Comparison of ENCODE assay signal across 8 cellular contexts in genomic region chr1:27668808-27669723, GRCh38. TPM values are rescaled to one million over a fixed set of nuclear protein-coding genes. Genes with fewer than 3 reads are reported as not detected.
DNase-seq lines count a peak whose midpoint lies in the region; ATAC-seq, FAIRE-seq and TF ChIP-seq lines count a peak whose summit lies in the region.

No MANE protein-coding gene starts in this region.

- H3K9me3 ChIP-seq in suprapubic skin: no peaks in the 10 kb centered on the region

- H3K27ac ChIP-seq in RWPE1: no peak overlapping the region
- peak overlapping the region; percentile 31 for H3K27ac ChIP-seq in suprapubic skin

- no peak for FAIRE-seq in frontal cortex (lab: Jason Lieb, UNC)

- DNase-seq in COLO829 (ENCODE audit: low spot score): peak; percentile 54
- peak in 65 of 76 experiments; percentile 6 to 79 (median 56) for DNase-seq in HUDEP-2 (lab: John Stamatoyannopoulos, UW; ENCODE audit: unreplicated experiment in 76 of 76)
- DNase-seq in RWPE1 (ENCODE audit: low spot score): peak; percentile 67
- DNase-seq in activated T-helper 9 cell treated with anti-CD3 and anti-CD28 coated beads, Interleukin-2, amount 50 U/mL, for 16 hours (ENCODE audit: low read depth): peak; percentile 83
- peak; percentile 66 to 70 for DNase-seq in frontal cortex (ENCODE audit: low spot score in 2 of 2)
- peak; percentile 74 for DNase-seq in omental fat pad (ENCODE audit: low spot score)
- peak in 1 of 2 donors; percentile 92 for DNase-seq in suprapubic skin (ENCODE audit: low spot score in 2 of 2)

- no peaks in the 10 kb centered on the region for H3K36me3 ChIP-seq in suprapubic skin

- H3K4me3 ChIP-seq in suprapubic skin: peak overlapping the region; percentile 49

- POLR2A ChIA-PET in RWPE1 (lab: Yijun Ruan, JAX; ENCODE audit: low non-redundant PET): no interaction called here

- no peak for TF ChIP-seq POLR2A in suprapubic skin (IDR thresholded peaks at IDR 0.05)

- peak; percentile 92 for TF ChIP-seq CTCF in RWPE1 (conservative IDR thresholded peaks at IDR 0.05; ENCODE audit: low read depth)
- peak in 2 of 3 donors; percentile 32 to 48 for TF ChIP-seq CTCF in omental fat pad (IDR thresholded peaks at IDR 0.05)
- TF ChIP-seq CTCF in suprapubic skin (IDR thresholded peaks at IDR 0.05): peak; percentile 74 to 93

- no peaks in the 10 kb centered on the region for H3K27me3 ChIP-seq in suprapubic skin

- no peak for ATAC-seq in omental fat pad (ENCODE audit: low FRiP score)
- no peak for ATAC-seq in HG03571 (IDR thresholded peaks at IDR 0.05; ENCODE audit: unreplicated experiment)

- 15% methylated on average over 32 of the region's 36 CpGs for WGBS in suprapubic skin

- peaks cover 36% of the 10 kb centered on the region for H3K4me1 ChIP-seq in suprapubic skin

- no peak for TF ChIP-seq EP300 in suprapubic skin (IDR thresholded peaks at IDR 0.05)

- CTCF ChIA-PET in RWPE1 (lab: Yijun Ruan, JAX): interaction anchor here (0.5 to 1.1 kb wide), 17 partner anchors 11 to 520 kb away, joined by 3 to 10 read pairs (median 3); partner anchors contain the start of gene FAM76A

RNA-seq across cellular contexts. Expression of gene IFI6, which starts 2.9 kb away (rescaled TPM):
- 45.2 TPM for total RNA-seq in frontal cortex
- total RNA-seq in omental fat pad: 10 to 100 TPM; 28.2 to 88.4 (median 69.6) TPM
- 10 to 100 TPM in 1 of 4 donors, 1 to 10 TPM in 3; 6.3 to 31.4 (median 8.2) TPM for total RNA-seq in suprapubic skin

RNA-seq across cellular contexts. Expression of gene FGR, which starts 34.1 kb away (rescaled TPM):
- total RNA-seq in frontal cortex (0.41 TPM), omental fat pad (100 to 1,000 TPM in 2 of 4 donors, 10 to 100 TPM in 2; 18.8 to 131 (median 77.6) TPM), suprapubic skin (1 to 10 TPM; 3.0 to 9.2 (median 5.9) TPM)

RNA-seq across cellular contexts. Expression of gene FAM76A, which starts 56.7 kb away (rescaled TPM):
- total RNA-seq in frontal cortex (20.0 TPM), omental fat pad (10 to 100 TPM; 17.4 to 30.0 (median 20.0) TPM), suprapubic skin (10 to 100 TPM; 17.6 to 28.8 (median 20.8) TPM)

Comparison
In these comparisons a context has a peak if more than half of its experiments do, and no peak if none do; other contexts are left out.
1. CTCF ChIP-seq: peak in every context shown above with its lines; median percentile 92 in RWPE1; 84 in suprapubic skin; 40 in omental fat pad.